Comparison of ENCODE assay signal across 10 cellular contexts in the genomic region with DNA sequence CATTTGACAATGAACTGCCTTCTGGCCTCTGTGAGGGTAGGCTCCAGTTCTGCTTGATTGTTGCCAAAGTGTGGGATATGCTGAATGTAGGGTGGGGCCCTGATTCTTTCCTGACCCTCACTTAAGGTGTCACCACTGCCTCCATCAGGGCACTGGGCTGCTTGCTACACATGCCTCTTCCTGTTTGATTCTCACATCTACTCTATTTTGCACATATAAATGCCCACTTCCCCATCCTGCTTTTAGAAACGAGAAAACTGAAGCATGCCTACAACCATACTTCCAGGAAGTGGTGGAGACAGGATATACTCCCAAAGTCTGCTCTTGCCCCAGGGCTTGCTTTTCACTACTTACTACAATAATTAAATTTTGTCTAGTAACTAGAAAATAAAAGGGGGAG. TPM values are rescaled to one million over a fixed set of nuclear protein-coding genes. Genes with fewer than 3 reads are reported as not detected.
DNase-seq lines count a peak whose midpoint lies in the region; ATAC-seq and TF ChIP-seq lines count a peak whose summit lies in the region.
"Had no signal": no experiment of that assay in that cellular context is flagged by ENCODE, and none has a peak within 500 bp of the region (broad histone marks: within the 10 kb centered on the region; RNA-seq: fewer than 3 reads in every experiment).

No MANE protein-coding gene starts in this region.

- peak overlapping the region; percentile 39 for H3K4me3 Mint-ChIP-seq in T-helper 2 cell treated with Interferon-gamma antibody and Interleukin-4, amounts not matched to agents 5 μg/mL and 100 μg/mL, for 36 hours
- peak overlapping the region; percentile 62 for H3K4me3 Mint-ChIP-seq in natural killer cell treated with Interleukin-12 subunit alpha and Interleukin-12 subunit beta and Interleukin-15 and Interleukin-18, amount 100 ng/mL, for 72 hours

- H3K4me1 ChIP-seq in DND-41 (ENCODE audit: insufficient read depth, low read length), result peaks cover 15% of the 10 kb centered on the region

- H3K27me3 Mint-ChIP-seq in T-helper 2 cell treated with Interferon-gamma antibody and Interleukin-4, amounts not matched to agents 5 μg/mL and 100 μg/mL, for 36 hours (ENCODE audit: low read depth), result no peaks in the 10 kb centered on the region
- H3K27me3 Mint-ChIP-seq in natural killer cell treated with Interleukin-12 subunit alpha and Interleukin-12 subunit beta and Interleukin-15 and Interleukin-18, amount 100 ng/mL, for 72 hours, result no peaks in the 10 kb centered on the region

- no peak overlapping the region for H3K9ac ChIP-seq in DND-41 (ENCODE audit: low read depth, low read length)

- no peaks in the 10 kb centered on the region for H3K27me3 ChIP-seq in DND-41 (ENCODE audit: insufficient read depth, low read length, poor library complexity)

- no peaks in the 10 kb centered on the region for H3K9me3 ChIP-seq in DND-41 (ENCODE audit: insufficient read depth, low read length, severe bottlenecking)

- H4K20me1 ChIP-seq in DND-41 (ENCODE audit: insufficient read depth, low read length), result peaks cover 30% of the 10 kb centered on the region

- H3K36me3 Mint-ChIP-seq in T-helper 2 cell treated with Interferon-gamma antibody and Interleukin-4, amounts not matched to agents 5 μg/mL and 100 μg/mL, for 36 hours (ENCODE audit: low read depth), result peaks cover 6% of the 10 kb centered on the region
- H3K36me3 Mint-ChIP-seq in natural killer cell treated with Interleukin-12 subunit alpha and Interleukin-12 subunit beta and Interleukin-15 and Interleukin-18, amount 100 ng/mL, for 72 hours, result no peaks in the 10 kb centered on the region

- no peak overlapping the region for H3K4me3 ChIP-seq in DND-41 (ENCODE audit: low read depth in 1 of 2, low read length in 2 of 2)

- H3K36me3 ChIP-seq in DND-41 (ENCODE audit: insufficient read depth, low read length), result no peaks in the 10 kb centered on the region

- peaks cover 79% of the 10 kb centered on the region for H3K79me2 ChIP-seq in DND-41 (ENCODE audit: insufficient read depth, low read length)

- peak; percentile 65 for ATAC-seq in DND-41 (ENCODE audit: insufficient read depth, low read depth)
- peak; percentile 55 to 63 for ATAC-seq in natural killer cell treated with Interleukin-12 subunit alpha and Interleukin-12 subunit beta and Interleukin-15 and Interleukin-18, amount 100 ng/mL, for 72 hours

- no peak for TF ChIP-seq CTCF in DND-41 (IDR thresholded peaks at IDR 0.05; ENCODE audit: borderline replicate concordance, extremely low read depth, low read length, poor library complexity, severe bottlenecking)

- H3K4me1 Mint-ChIP-seq in T-helper 2 cell treated with Interferon-gamma antibody and Interleukin-4, amounts not matched to agents 5 μg/mL and 100 μg/mL, for 36 hours (ENCODE audit: low read depth), result peaks cover 56% of the 10 kb centered on the region
- H3K4me1 Mint-ChIP-seq in natural killer cell treated with Interleukin-12 subunit alpha and Interleukin-12 subunit beta and Interleukin-15 and Interleukin-18, amount 100 ng/mL, for 72 hours (ENCODE audit: low read depth in 2 of 2), result peaks cover 74 to 83% of the 10 kb centered on the region in 2 donors

- no peak overlapping the region for H3K4me2 ChIP-seq in DND-41 (ENCODE audit: insufficient read depth, low read length)

- peak overlapping the region; percentile 69 for H3K27ac Mint-ChIP-seq in T-helper 2 cell treated with Interferon-gamma antibody and Interleukin-4, amounts not matched to agents 5 μg/mL and 100 μg/mL, for 36 hours
- peak overlapping the region; percentile 66 to 80 for H3K27ac Mint-ChIP-seq in natural killer cell treated with Interleukin-12 subunit alpha and Interleukin-12 subunit beta and Interleukin-15 and Interleukin-18, amount 100 ng/mL, for 72 hours

- H2AFZ ChIP-seq in DND-41 (ENCODE audit: low read depth, low read length), result no peak overlapping the region

- H3K27ac ChIP-seq in DND-41 (ENCODE audit: low read length), result no peak overlapping the region

- DNase-seq in DND-41, result no peak
- DNase-seq in Kasumi-1 (lab: John Stamatoyannopoulos, UW), result peak; percentile 81 to 87
- DNase-seq in T-helper 2 cell treated with Interferon-gamma antibody and Interleukin-4, amounts not matched to agents 5 μg/mL and 100 μg/mL, for 36 hours (ENCODE audit: low spot score), result no peak
- DNase-seq in natural killer cell treated with Interleukin-12 subunit alpha and Interleukin-12 subunit beta and Interleukin-15 and Interleukin-18, amount 100 ng/mL, for 72 hours (ENCODE audit: low spot score), result no peak
- no peak for DNase-seq in dedifferentiated amniotic fluid mesenchymal stem cell (ENCODE audit: extremely low spot score)
- no peak for DNase-seq in D341Med (ENCODE audit: low spot score)
- DNase-seq in C1 segment of cervical spinal cord (lab: John Stamatoyannopoulos, UW), result no peak
- DNase-seq: DMS79 treated with DMSO at 0.1 percent for 48 hours; effector memory CD4-positive, alpha-beta T cell; NCI-H2171 had no signal

- H3K9me3 Mint-ChIP-seq in T-helper 2 cell treated with Interferon-gamma antibody and Interleukin-4, amounts not matched to agents 5 μg/mL and 100 μg/mL, for 36 hours, result no peaks in the 10 kb centered on the region
- H3K9me3 Mint-ChIP-seq in natural killer cell treated with Interleukin-12 subunit alpha and Interleukin-12 subunit beta and Interleukin-15 and Interleukin-18, amount 100 ng/mL, for 72 hours, result no peaks in the 10 kb centered on the region

RNA-seq across cellular contexts. Expression of a gene that starts 6.8 kb away (rescaled TPM):
- 100 to 1,000 TPM in 1 of 2 donors, 10 to 100 TPM in 1; 63.8 to 122 TPM for total RNA-seq in natural killer cell treated with Interleukin-12 subunit alpha and Interleukin-12 subunit beta and Interleukin-15 and Interleukin-18, amount 100 ng/mL, for 72 hours

RNA-seq across cellular contexts. Expression of a gene that starts 6.9 kb away (rescaled TPM):
- total RNA-seq in natural killer cell treated with Interleukin-12 subunit alpha and Interleukin-12 subunit beta and Interleukin-15 and Interleukin-18, amount 100 ng/mL, for 72 hours, result 10 to 100 TPM; 50.7 to 75.7 TPM

RNA-seq across cellular contexts. Expression of a gene that starts 56.9 kb away (rescaled TPM):
- not detected for total RNA-seq in natural killer cell treated with Interleukin-12 subunit alpha and Interleukin-12 subunit beta and Interleukin-15 and Interleukin-18, amount 100 ng/mL, for 72 hours

Comparison
In these comparisons a context has a peak if more than half of its experiments do, and no peak if none do; other contexts are left out.
1. DNase-seq: peak in Kasumi-1 (2 of 2); none in DND-41 (single experiment), T-helper 2 cell treated with Interferon-gamma antibody and Interleukin-4, amounts not matched to agents 5 μg/mL and 100 μg/mL, for 36 hours (single experiment), natural killer cell treated with Interleukin-12 subunit alpha and Interleukin-12 subunit beta and Interleukin-15 and Interleukin-18, amount 100 ng/mL, for 72 hours (single experiment), dedifferentiated amniotic fluid mesenchymal stem cell (single experiment), D341Med (single experiment) and C1 segment of cervical spinal cord (0 of 14).